In genomic region chr7:130356760-130357611, GRCh38 we compare ENCODE assay signal across 8 cellular contexts. TPM values are rescaled to one million over a fixed set of nuclear protein-coding genes. Genes with fewer than 3 reads are reported as not detected.
DNase-seq lines count a peak whose midpoint lies in the region; ATAC-seq and TF ChIP-seq lines count a peak whose summit lies in the region.

No MANE protein-coding gene starts in this region.

- peaks cover 19% of the 10 kb centered on the region for H3K9me3 Mint-ChIP-seq in Caco-2 (ENCODE audit: unreplicated experiment)

- no peak for TF ChIP-seq CTCF in Caco-2 (IDR thresholded peaks at IDR 0.05; ENCODE audit: insufficient read depth in 1 of 2, low read depth in 1 of 2, low read length in 1 of 2, severe bottlenecking in 1 of 2, unreplicated experiment in 1 of 2)
- TF ChIP-seq CTCF in esophagus squamous epithelium (IDR thresholded peaks at IDR 0.05) = peak in 1 of 6 experiments; percentile 6
- no peak for TF ChIP-seq CTCF in omental fat pad (IDR thresholded peaks at IDR 0.05)

- H3K4me3 Mint-ChIP-seq in Caco-2 (ENCODE audit: unreplicated experiment) (no peak overlapping the region), T-helper 17 cell (no peak overlapping the region)

- H3K27me3 ChIP-seq in Caco-2 (replicated peaks; ENCODE audit: control insufficient read depth, insufficient read depth, low read length) = no peaks in the 10 kb centered on the region
- no peaks in the 10 kb centered on the region for H3K27me3 ChIP-seq in esophagus squamous epithelium

- WGBS in esophagus squamous epithelium, 2 donors = 39 to 51% methylated on average over 10 to 17 of the region's 17 CpGs

- DNase-seq in Caco-2 = no peak
- DNase-seq in NOMO-1 treated with DMSO at 0.1 percent for 48 hours (lab: John Stamatoyannopoulos, UW; ENCODE audit: unreplicated experiment) = peak; percentile 0
- DNase-seq in esophagus squamous epithelium (lab: John Stamatoyannopoulos, UW) = no peak
- DNase-seq in omental fat pad (ENCODE audit: low spot score) = no peak
- DNase-seq in NK-92 treated with Interleukin-12 subunit alpha and Interleukin-12 subunit beta, amount 100 ng/mL, for 24 hours (lab: John Stamatoyannopoulos, UW) = no peak
- no peak for DNase-seq in T-helper 17 cell

- H3K36me3 Mint-ChIP-seq in Caco-2 (ENCODE audit: insufficient read depth, unreplicated experiment) = peaks cover 5% of the 10 kb centered on the region
- no peaks in the 10 kb centered on the region for H3K36me3 Mint-ChIP-seq in T-helper 17 cell (ENCODE audit: low read depth)

- POLR2A ChIA-PET in Caco-2 (lab: Charles Lee) = no interaction called here

- intact Hi-C loops in Caco-2 (cut with micrococcal nuclease; ENCODE audit: unreplicated experiment) (loop anchor here (2.0 kb wide), 1 partner anchor 84 kb away; the partner anchor contains the start of gene CEP41), esophagus squamous epithelium (cut with DNase I) (no loop called here)

- no peak overlapping the region for H3K4me3 ChIP-seq in Caco-2 (ENCODE audit: low read depth, low read length)
- peak overlapping the region in 1 of 4 donors; percentile 22 for H3K4me3 ChIP-seq in esophagus squamous epithelium

- TSS peak; percentile 74 for BruUV-seq in Caco-2 (replicated peaks; lab: Mats Ljungman, UMichigan)

- peaks cover 20% of the 10 kb centered on the region for H3K4me1 Mint-ChIP-seq in Caco-2 (ENCODE audit: low read depth, unreplicated experiment)
- no peaks in the 10 kb centered on the region for H3K4me1 Mint-ChIP-seq in T-helper 17 cell

- H3K27ac Mint-ChIP-seq in Caco-2 (ENCODE audit: unreplicated experiment) = peak overlapping the region; percentile 85
- no peak overlapping the region for H3K27ac Mint-ChIP-seq in T-helper 17 cell

- H3K9me3 ChIP-seq in Caco-2 (0 out of 2 replicates have a peak, but pooled peaks cover 9% of the 10 kb centered on the region), esophagus squamous epithelium (peaks cover 0 to 14% (median 3%) of the 10 kb centered on the region in 3 donors), T-helper 17 cell (ENCODE audit: control insufficient read depth, low read length, poor library complexity, severe bottlenecking) (no peaks in the 10 kb centered on the region)

- no peaks in the 10 kb centered on the region for H3K27me3 Mint-ChIP-seq in Caco-2 (ENCODE audit: insufficient read depth, unreplicated experiment)
- peaks cover 6% of the 10 kb centered on the region for H3K27me3 Mint-ChIP-seq in T-helper 17 cell

- CTCF ChIA-PET in Caco-2 (lab: Charles Lee) = no interaction called here

- no peak for TF ChIP-seq POLR2A in esophagus squamous epithelium (IDR thresholded peaks at IDR 0.05)

- no peaks in the 10 kb centered on the region for H3K36me3 ChIP-seq in Caco-2 (ENCODE audit: control insufficient read depth, insufficient read depth, low read length)
- no peaks in the 10 kb centered on the region for H3K36me3 ChIP-seq in esophagus squamous epithelium

- peak; percentile 75 for ATAC-seq in omental fat pad (ENCODE audit: low FRiP score)
- ATAC-seq in GM21528 (IDR thresholded peaks at IDR 0.05; ENCODE audit: low FRiP score, unreplicated experiment) = no peak
- ATAC-seq in GM21526 (IDR thresholded peaks at IDR 0.05; ENCODE audit: low FRiP score, unreplicated experiment) = no peak
- ATAC-seq in T-helper 17 cell = no peak

- H3K4me1 ChIP-seq in Caco-2 (peaks cover 37% of the 10 kb centered on the region), esophagus squamous epithelium (peaks cover 11 to 60% (median 25%) of the 10 kb centered on the region in 3 donors)

- peak overlapping the region; percentile 67 to 86 (median 80) for H3K27ac ChIP-seq in esophagus squamous epithelium

RNA-seq across cellular contexts. Expression of gene CPA5, which starts 12.4 kb away (rescaled TPM):
- total RNA-seq in Caco-2 (2022) (not detected in 2 replicates), esophagus squamous epithelium (not detected), omental fat pad (not detected), T-helper 17 cell (10 to 100 TPM in 1 of 2 donors, 1 to 10 TPM in 1; 2.5 to 11.5 TPM)

RNA-seq across cellular contexts. Expression of gene CPA1, which starts 23.3 kb away (rescaled TPM):
- total RNA-seq in Caco-2 (2022) (not detected in 2 replicates), esophagus squamous epithelium (not detected), omental fat pad (1 to 10 TPM in 3 of 4 donors, not detected in 1; 2.0 to 4.5 (median 2.3) TPM), T-helper 17 cell (not detected)
